9 cellular contexts compared by ENCODE assay signal in the genomic region with DNA sequence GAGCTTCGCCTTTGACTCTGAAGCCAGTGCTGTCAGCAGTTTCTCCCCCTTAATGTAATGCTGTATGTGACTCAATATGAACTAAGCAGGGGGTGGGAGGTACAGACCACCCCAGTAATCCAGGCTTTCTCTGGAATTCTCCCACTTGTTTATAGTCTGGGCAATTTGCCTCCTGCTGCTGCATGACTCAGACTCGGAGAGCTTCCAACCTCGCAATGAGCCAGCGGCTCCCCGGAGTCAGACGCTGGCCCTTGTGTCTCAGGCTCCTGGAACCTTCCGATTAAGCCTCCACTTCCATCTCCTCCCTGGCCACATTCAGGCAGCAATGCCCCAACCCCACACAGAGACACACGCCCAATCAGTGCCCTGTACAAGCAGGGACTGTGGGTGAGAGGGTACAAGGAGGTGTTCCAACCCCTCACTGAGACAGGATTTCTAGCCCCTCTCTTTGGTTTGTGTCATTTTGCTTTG.
A peak's percentile ranks its signal among the peaks of the same experiment; 100 is the strongest.
DNase-seq lines count a peak whose midpoint lies in the region; ATAC-seq, FAIRE-seq and TF ChIP-seq lines count a peak whose summit lies in the region.
"Had no signal": no experiment of that assay in that cellular context is flagged by ENCODE, and none has a peak within 500 bp of the region (broad histone marks: within the 10 kb centered on the region; RNA-seq: fewer than 3 reads in every experiment).

No MANE protein-coding gene starts in this region.

- POLR2A ChIA-PET in A549 (lab: Yijun Ruan, JAX): interaction anchor here (0.6 to 2.1 kb wide), 3 partner anchors 76 to 515 kb away, joined by 3 to 6 read pairs (median 4); a partner anchor contains a TSS

- H3K9ac ChIP-seq in duodenal mucosa (ENCODE audit: low read depth in 1 of 2, low read length in 2 of 2): no peak overlapping the region
- H3K9ac ChIP-seq in mesendoderm (ENCODE audit: low read length): peak overlapping the region; percentile 18

- DNase-seq in A549 (ENCODE audit: low read depth in 1 of 2, low spot score in 1 of 2) (peak; percentile 65 to 96), LHCN-M2 (ENCODE audit: low read depth) (peak; percentile 98), mesendoderm (peak; percentile 89)
- DNase-seq in stimulated activated naive CD8-positive, alpha-beta T cell treated with anti-CD3 and anti-CD28 coated beads, Interleukin-15, amount 100 ng/mL, for 72 hours: no peak
- DNase-seq in activated T-cell treated with anti-CD3 and anti-CD28 coated beads, Interleukin-2, amount 50 U/mL, for 1 hour: no peak

- no peak overlapping the region for H4K8ac ChIP-seq in mesendoderm (ENCODE audit: low read depth, low read length)

- FAIRE-seq in A549 (lab: Jason Lieb, UNC): peak; percentile 73

- peak overlapping the region; percentile 75 for H3K56ac ChIP-seq in mesendoderm (ENCODE audit: low read length)

- no peaks in the 10 kb centered on the region for H3K9me3 Mint-ChIP-seq in stimulated activated naive CD8-positive, alpha-beta T cell treated with anti-CD3 and anti-CD28 coated beads, Interleukin-15, amount 100 ng/mL, for 72 hours
- H3K9me3 Mint-ChIP-seq: T-helper 1 cell treated with Interleukin-12 subunit alpha and Interleukin-12 subunit beta and Interleukin-4 antibody, amounts not matched to agents 30 μg/mL and 1 μg/mL, for 36 hours had no signal

- H3K9me3 ChIP-seq in A549 (peaks cover 31% of the 10 kb centered on the region), duodenal mucosa (ENCODE audit: control insufficient read depth in 1 of 2, low read length in 2 of 2) (peaks cover 0 to 3% of the 10 kb centered on the region in 2 donors)

- peak; percentile 97 to 98 for TF ChIP-seq EP300 in A549 (IDR thresholded peaks at IDR 0.05)

- no peak for TF ChIP-seq CTCF in A549 (IDR thresholded peaks at IDR 0.05)

- H2BK120ac ChIP-seq in mesendoderm (ENCODE audit: low read depth, low read length): no peak overlapping the region

- peak overlapping the region; percentile 97 to 98 for H3K27ac ChIP-seq in A549
- peak overlapping the region; percentile 47 for H3K27ac ChIP-seq in duodenal mucosa (ENCODE audit: low read depth, low read length)
- peak overlapping the region; percentile 76 for H3K27ac ChIP-seq in mesendoderm (ENCODE audit: low read depth, low read length)

- H3K4me1 Mint-ChIP-seq in stimulated activated naive CD8-positive, alpha-beta T cell treated with anti-CD3 and anti-CD28 coated beads, Interleukin-15, amount 100 ng/mL, for 72 hours: no peaks in the 10 kb centered on the region

- peaks cover 67% of the 10 kb centered on the region for H3K4me1 ChIP-seq in A549
- peaks cover 6 to 14% of the 10 kb centered on the region in 2 donors for H3K4me1 ChIP-seq in duodenal mucosa (ENCODE audit: control insufficient read depth in 1 of 2, insufficient read depth in 2 of 2, low read length in 2 of 2)
- H3K4me1 ChIP-seq in mesendoderm (ENCODE audit: control insufficient read depth, low read depth, low read length): peaks cover 2% of the 10 kb centered on the region

- TF ChIP-seq RAD21 in A549 (conservative IDR thresholded peaks at IDR 0.05 in 1 of 2, IDR thresholded peaks at IDR 0.05 in 1 of 2): peak; percentile 44 to 75

- H3K79me2 ChIP-seq in mesendoderm (ENCODE audit: control insufficient read depth, insufficient read depth, low read length): no peaks in the 10 kb centered on the region

- ATAC-seq in A549 (peak; percentile 88 to 89), GM21619 (IDR thresholded peaks at IDR 0.05; ENCODE audit: unreplicated experiment) (no peak), GM18870 (IDR thresholded peaks at IDR 0.05; ENCODE audit: unreplicated experiment) (no peak)
- ATAC-seq in stimulated activated naive CD8-positive, alpha-beta T cell treated with anti-CD3 and anti-CD28 coated beads, Interleukin-15, amount 100 ng/mL, for 72 hours: no peak

- TF ChIP-seq POLR2A in A549 (IDR thresholded peaks at IDR 0.05; ENCODE audit: low read length): no peak

- no peaks in the 10 kb centered on the region for H3K79me1 ChIP-seq in mesendoderm (ENCODE audit: low read length)

- no peak overlapping the region for H3K23ac ChIP-seq in mesendoderm (ENCODE audit: low read length)

- WGBS in A549 (ENCODE audit: missing lambda C conversion rate): 0% methylated on average over 8 of the region's 8 CpGs
- no CpG with 5 or more reads among the region's 8 CpGs for WGBS in mesendoderm (ENCODE audit: extremely low coverage, insufficient coverage, low lambda C conversion rate)

- CTCF ChIA-PET in A549 (lab: Yijun Ruan, JAX): interaction anchor here (0.8 to 1.7 kb wide), 10 partner anchors 31 to 579 kb away, joined by 3 to 10 read pairs (median 4); no protein-coding TSS in a partner anchor

- no peak overlapping the region for H3K18ac ChIP-seq in mesendoderm (ENCODE audit: low read length)

- peak overlapping the region in 1 of 2 donors; percentile 28 for H3K27ac Mint-ChIP-seq in stimulated activated naive CD8-positive, alpha-beta T cell treated with anti-CD3 and anti-CD28 coated beads, Interleukin-15, amount 100 ng/mL, for 72 hours
- H3K27ac Mint-ChIP-seq: T-helper 1 cell treated with Interleukin-12 subunit alpha and Interleukin-12 subunit beta and Interleukin-4 antibody, amounts not matched to agents 30 μg/mL and 1 μg/mL, for 36 hours had no signal

- no peak overlapping the region for H3K4ac ChIP-seq in mesendoderm (ENCODE audit: low read depth, low read length)

- H3K27me3 ChIP-seq in duodenal mucosa (ENCODE audit: control insufficient read depth in 1 of 2, insufficient read depth in 2 of 2, low read length in 2 of 2) (no peaks in the 10 kb centered on the region), mesendoderm (ENCODE audit: insufficient read depth, low read length, poor library complexity) (no peaks in the 10 kb centered on the region)

- no peak overlapping the region for H2BK15ac ChIP-seq in mesendoderm (replicated peaks; ENCODE audit: low read depth)

- no peak overlapping the region for H2BK5ac ChIP-seq in mesendoderm (ENCODE audit: low read length)

- H3K4me3 ChIP-seq in A549 (no peak overlapping the region), duodenal mucosa (ENCODE audit: low read depth in 1 of 2, low read length in 2 of 2) (no peak overlapping the region), mesendoderm (ENCODE audit: low read length) (no peak overlapping the region)

- peak overlapping the region; percentile 60 for H3K4me2 ChIP-seq in A549
- no peak overlapping the region for H3K4me2 ChIP-seq in mesendoderm (ENCODE audit: low read length)

- H3K36me3 ChIP-seq in duodenal mucosa (ENCODE audit: control insufficient read depth in 1 of 2, insufficient read depth in 2 of 2, low read length in 2 of 2) (no peaks in the 10 kb centered on the region), mesendoderm (ENCODE audit: control insufficient read depth, insufficient read depth, low read length) (no peaks in the 10 kb centered on the region)

- H3K27me3 Mint-ChIP-seq in stimulated activated naive CD8-positive, alpha-beta T cell treated with anti-CD3 and anti-CD28 coated beads, Interleukin-15, amount 100 ng/mL, for 72 hours: peaks cover 21% of the 10 kb centered on the region

- H2AK5ac ChIP-seq in mesendoderm (ENCODE audit: low read length): no peak overlapping the region

- no peak overlapping the region for H4K5ac ChIP-seq in mesendoderm (ENCODE audit: low read length)

- H3K4me3 Mint-ChIP-seq in stimulated activated naive CD8-positive, alpha-beta T cell treated with anti-CD3 and anti-CD28 coated beads, Interleukin-15, amount 100 ng/mL, for 72 hours: no peak overlapping the region
- H3K4me3 Mint-ChIP-seq: T-helper 1 cell treated with Interleukin-12 subunit alpha and Interleukin-12 subunit beta and Interleukin-4 antibody, amounts not matched to agents 30 μg/mL and 1 μg/mL, for 36 hours had no signal

TF ChIP-seq in A549, 52 proteins besides CTCF, POLR2A, EP300 and RAD21 (continues in another document):
- TF ChIP-seq, protein P1, sequence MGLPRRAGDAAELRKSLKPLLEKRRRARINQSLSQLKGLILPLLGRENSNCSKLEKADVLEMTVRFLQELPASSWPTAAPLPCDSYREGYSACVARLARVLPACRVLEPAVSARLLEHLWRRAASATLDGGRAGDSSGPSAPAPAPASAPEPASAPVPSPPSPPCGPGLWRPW (IDR thresholded peaks at IDR 0.05): 0 out of 2 replicates have a peak, but pooled peaks have one; percentile 23
- TF ChIP-seq, protein P2, sequence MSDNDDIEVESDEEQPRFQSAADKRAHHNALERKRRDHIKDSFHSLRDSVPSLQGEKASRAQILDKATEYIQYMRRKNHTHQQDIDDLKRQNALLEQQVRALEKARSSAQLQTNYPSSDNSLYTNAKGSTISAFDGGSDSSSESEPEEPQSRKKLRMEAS (IDR thresholded peaks at IDR 0.05): peak; percentile 89
- 0 out of 2 replicates have a peak, but pooled peaks have one; percentile 17 for TF ChIP-seq FOXS1 (CRISPR knock-in tag; IDR thresholded peaks at IDR 0.05)
- TF ChIP-seq FOSB (CRISPR knock-in tag; IDR thresholded peaks at IDR 0.05): no peak
- no peak for TF ChIP-seq EHMT2 (IDR thresholded peaks at IDR 0.05; ENCODE audit: low read depth)
- TF ChIP-seq HOXA7 (CRISPR knock-in tag; IDR thresholded peaks at IDR 0.05): no peak
- peak; percentile 97 for TF ChIP-seq FOSL2 (IDR thresholded peaks at IDR 0.05)
- TF ChIP-seq FOSL2 (CRISPR knock-in tag; IDR thresholded peaks at IDR 0.05): peak; percentile 95
- no peak for TF ChIP-seq CBX8 (IDR thresholded peaks at IDR 0.05)
- TF ChIP-seq NPAS2 (CRISPR knock-in tag; IDR thresholded peaks at IDR 0.05; ENCODE audit: borderline replicate concordance): no peak
- no peak for TF ChIP-seq RCOR1 (IDR thresholded peaks at IDR 0.05; ENCODE audit: low read depth, low read length)
- no peak for TF ChIP-seq ZFP36 (IDR thresholded peaks at IDR 0.05; ENCODE audit: borderline replicate concordance, partially characterized antibody)
- TF ChIP-seq, protein P3, sequence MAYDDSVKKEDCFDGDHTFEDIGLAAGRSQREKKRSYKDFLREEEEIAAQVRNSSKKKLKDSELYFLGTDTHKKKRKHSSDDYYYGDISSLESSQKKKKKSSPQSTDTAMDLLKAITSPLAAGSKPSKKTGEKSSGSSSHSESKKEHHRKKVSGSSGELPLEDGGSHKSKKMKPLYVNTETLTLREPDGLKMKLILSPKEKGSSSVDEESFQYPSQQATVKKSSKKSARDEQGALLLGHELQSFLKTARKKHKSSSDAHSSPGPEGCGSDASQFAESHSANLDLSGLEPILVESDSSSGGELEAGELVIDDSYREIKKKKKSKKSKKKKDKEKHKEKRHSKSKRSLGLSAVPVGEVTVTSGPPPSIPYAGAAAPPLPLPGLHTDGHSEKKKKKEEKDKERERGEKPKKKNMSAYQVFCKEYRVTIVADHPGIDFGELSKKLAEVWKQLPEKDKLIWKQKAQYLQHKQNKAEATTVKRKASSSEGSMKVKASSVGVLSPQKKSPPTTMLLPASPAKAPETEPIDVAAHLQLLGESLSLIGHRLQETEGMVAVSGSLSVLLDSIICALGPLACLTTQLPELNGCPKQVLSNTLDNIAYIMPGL (CRISPR knock-in tag; IDR thresholded peaks at IDR 0.05; ENCODE audit: borderline replicate concordance): no peak
- no peak for TF ChIP-seq SREBF2 (IDR thresholded peaks at IDR 0.05)

Comparison
In these comparisons a context has a peak if more than half of its experiments do, and no peak if none do; other contexts are left out.
1. ATAC-seq: peak in A549 (2 of 2); none in stimulated activated naive CD8-positive, alpha-beta T cell treated with anti-CD3 and anti-CD28 coated beads, Interleukin-15, amount 100 ng/mL, for 72 hours (single experiment), GM21619 (single experiment) and GM18870 (single experiment).
2. DNase-seq: peak in A549 (2 of 2), LHCN-M2 (single experiment) and mesendoderm (single experiment); none in stimulated activated naive CD8-positive, alpha-beta T cell treated with anti-CD3 and anti-CD28 coated beads, Interleukin-15, amount 100 ng/mL, for 72 hours (0 of 2) and activated T-cell treated with anti-CD3 and anti-CD28 coated beads, Interleukin-2, amount 50 U/mL, for 1 hour (single experiment).
3. H3K27ac ChIP-seq: peak in every context shown above with its lines; median percentile 98 in A549; 76 in mesendoderm; 47 in duodenal mucosa.